Comparison of ENCODE assay signal across 1 cellular context in genomic region chr19:36115453-36116343, GRCh38.
TF ChIP-seq lines count a peak whose summit lies in the region.

TBCB (plus strand) TSS chr19:36115468; CDS start chr19:36115561, 93 bp downstream.

TF ChIP-seq in HEK293, 187 proteins besides CTCF, POLR2A, EP300 and RAD21 (continued from another document):
- TF ChIP-seq ZBTB1 (tag by site-specific recombination; IDR thresholded peaks at IDR 0.05) (no peak), INSM2 (tag by site-specific recombination; IDR thresholded peaks at IDR 0.05) (peak; percentile 69; the same call in 1 of the 2 replicates), KLF17 (tag by site-specific recombination; IDR thresholded peaks at IDR 0.05) (peak; percentile 74), ZNF654 (tag by site-specific recombination; IDR thresholded peaks at IDR 0.05; ENCODE audit: low read depth) (no peak), ZNF777 (tag by site-specific recombination; IDR thresholded peaks at IDR 0.05; ENCODE audit: borderline replicate concordance) (0 out of 2 replicates have a peak, but pooled peaks have one; percentile 22), WT1 (tag by site-specific recombination; IDR thresholded peaks at IDR 0.05) (peak; percentile 86), PRDM4 (tag by site-specific recombination; IDR thresholded peaks at IDR 0.05) (0 out of 2 replicates have a peak, but pooled peaks have one; percentile 40), PRDM10 (tag by site-specific recombination; IDR thresholded peaks at IDR 0.05) (peak; percentile 79), MYNN (tag by site-specific recombination; IDR thresholded peaks at IDR 0.05; ENCODE audit: borderline replicate concordance) (no peak), ZEB2 (tag by site-specific recombination; IDR thresholded peaks at IDR 0.05) (peak; percentile 68), OSR2 (tag by site-specific recombination; IDR thresholded peaks at IDR 0.05) (no peak), ZNF596 (tag by site-specific recombination; IDR thresholded peaks at IDR 0.05) (no peak), ZNF146 (tag by site-specific recombination; IDR thresholded peaks at IDR 0.05) (peak; percentile 7; the same call in 1 of the 2 replicates), ZNF398 (tag by site-specific recombination; IDR thresholded peaks at IDR 0.05) (peak; percentile 67; the same call in 1 of the 2 replicates), GLIS1 (tag by site-specific recombination; IDR thresholded peaks at IDR 0.05) (0 out of 2 replicates have a peak, but pooled peaks have one; percentile 23), ZNF501 (tag by site-specific recombination; IDR thresholded peaks at IDR 0.05) (peak; percentile 66), ZBTB48 (tag by site-specific recombination; IDR thresholded peaks at IDR 0.05) (peak; percentile 62; the same call in 1 of the 2 replicates), ZNF302 (tag by site-specific recombination; IDR thresholded peaks at IDR 0.05; ENCODE audit: low read depth) (no peak), ZNF518A (tag by site-specific recombination; conservative IDR thresholded peaks at IDR 0.05; ENCODE audit: low read depth) (no peak), YY2 (tag by site-specific recombination; IDR thresholded peaks at IDR 0.05) (peak; percentile 74; the same call in 1 of the 2 replicates), KLF8 (tag by site-specific recombination; IDR thresholded peaks at IDR 0.05) (peak; percentile 99), SP2 (tag by site-specific recombination; IDR thresholded peaks at IDR 0.05) (peak; percentile 87), ZSCAN5A (tag by site-specific recombination; IDR thresholded peaks at IDR 0.05) (0 out of 2 replicates have a peak, but pooled peaks have one; percentile 55), ZNF623 (tag by site-specific recombination; IDR thresholded peaks at IDR 0.05) (peak; percentile 27; the same call in 1 of the 2 replicates), ZNF140 (tag by site-specific recombination; IDR thresholded peaks at IDR 0.05) (no peak), SCRT2 (tag by site-specific recombination; IDR thresholded peaks at IDR 0.05) (peak; percentile 81), KLF1 (tag by site-specific recombination; IDR thresholded peaks at IDR 0.05) (peak; percentile 96), ZNF423 (tag by site-specific recombination; IDR thresholded peaks at IDR 0.05) (0 out of 2 replicates have a peak, but pooled peaks have one; percentile 33), ZNF610 (tag by site-specific recombination; IDR thresholded peaks at IDR 0.05; ENCODE audit: borderline replicate concordance) (peak; percentile 76), ZNF555 (tag by site-specific recombination; conservative IDR thresholded peaks at IDR 0.05) (no peak), ZFP37 (tag by site-specific recombination; IDR thresholded peaks at IDR 0.05) (0 out of 2 replicates have a peak, but pooled peaks have one; percentile 34)
